In genomic region chr5:177500685-177501522, GRCh38 we compare ENCODE assay signal across 8 cellular contexts. TPM values are rescaled to one million over a fixed set of nuclear protein-coding genes. Genes with fewer than 3 reads are reported as not detected.
DNase-seq lines count a peak whose midpoint lies in the region; ATAC-seq, FAIRE-seq and TF ChIP-seq lines count a peak whose summit lies in the region.

No MANE protein-coding gene starts in this region.

- H3K4me3 ChIP-seq in OCI-LY7 (ENCODE audit: low read depth, low read length, poor library complexity, severe bottlenecking) = peak overlapping the region; percentile 35
- no peak overlapping the region for H3K4me3 ChIP-seq in epithelial cell of esophagus (ENCODE audit: low read length)

- peaks cover 49 to 66% (median 62%) of the 10 kb centered on the region in 3 donors for H3K4me1 Mint-ChIP-seq in naive B cell

- peak overlapping the region; percentile 94 for H3K27ac ChIP-seq in OCI-LY7 (ENCODE audit: low read depth, low read length, poor library complexity, severe bottlenecking)

- intact Hi-C loops in OCI-LY7 (cut with micrococcal nuclease; ENCODE audit: unreplicated experiment) = loop anchor here (10.0 kb wide), 1 partner anchor 614 kb away; the partner anchor contains the start of gene N4BP3

- no peak for FAIRE-seq in HTR-8/SVneo (lab: Jason Lieb, UNC)

- peak overlapping the region in 5 of 6 donors; percentile 29 to 89 (median 38) for H3K27ac Mint-ChIP-seq in naive B cell

- TF ChIP-seq CTCF in OCI-LY7 (conservative IDR thresholded peaks at IDR 0.05; ENCODE audit: low read length) (peak; percentile 98), epithelial cell of esophagus (IDR thresholded peaks at IDR 0.05; ENCODE audit: insufficient read depth, low read depth, low read length, missing control alignments) (peak; percentile 92)

- no peaks in the 10 kb centered on the region for H3K9me3 Mint-ChIP-seq in naive B cell

- no peak overlapping the region for H2AFZ ChIP-seq in OCI-LY7 (ENCODE audit: low read length)

- H3K9me3 ChIP-seq in OCI-LY7 (ENCODE audit: low read length) = no peaks in the 10 kb centered on the region

- POLR2A ChIA-PET in OCI-LY7 (lab: Charles Lee) = interaction anchor here (0.6 to 2.1 kb wide), 2 partner anchors 9 to 38 kb away, joined by 3 to 10 read pairs; partner anchors contain the start of gene DOK3

- DNase-seq in DMS114 treated with DMSO at 0.1 percent for 48 hours (lab: John Stamatoyannopoulos, UW; ENCODE audit: unreplicated experiment) (peak; percentile 77), HTR-8/SVneo (ENCODE audit: insufficient read length, low spot score) (peak; percentile 87), OCI-LY7 (ENCODE audit: low spot score) (peak; percentile 86), activated T-cell treated with anti-CD3 and anti-CD28 coated beads for 24 hours (ENCODE audit: low read depth) (peak; percentile 74), epithelial cell of esophagus (ENCODE audit: low read depth) (peak; percentile 82), naive B cell (peak; percentile 72)
- DNase-seq in stimulated activated CD8-positive, alpha-beta memory T cell treated with anti-CD3 and anti-CD28 coated beads, Interleukin-7, amount 100 ng/mL, for 48 hours (ENCODE audit: extremely low read depth in 1 of 2, low read depth in 1 of 2) = peak; percentile 52 to 73

- no peaks in the 10 kb centered on the region for H3K79me2 ChIP-seq in OCI-LY7 (ENCODE audit: insufficient read depth, low read depth, low read length)

- peaks cover 4 to 8% (median 7%) of the 10 kb centered on the region in 3 donors for H3K27me3 Mint-ChIP-seq in naive B cell

- ATAC-seq in naive B cell (ENCODE audit: low read depth in 2 of 2) = peak; percentile 30 to 31
- no peak for ATAC-seq in GM21526 (IDR thresholded peaks at IDR 0.05; ENCODE audit: low FRiP score, unreplicated experiment)

- CTCF ChIA-PET in OCI-LY7 (lab: Charles Lee; ENCODE audit: unreplicated experiment) = interaction anchor here (0.5 to 2.4 kb wide), 5 partner anchors 8 to 196 kb away, joined by 3 to 6 read pairs (median 4); partner anchors contain the start of gene DOK3

- peaks cover 4 to 7% of the 10 kb centered on the region in 2 donors for H3K36me3 Mint-ChIP-seq in naive B cell

- no peaks in the 10 kb centered on the region for H3K9me2 ChIP-seq in OCI-LY7 (ENCODE audit: insufficient read depth, low read length)

- H4K20me1 ChIP-seq in OCI-LY7 (ENCODE audit: insufficient read depth, low read length) = peaks cover 6% of the 10 kb centered on the region; the same call in 1 of the 2 replicates

- H3K36me3 ChIP-seq in OCI-LY7 (ENCODE audit: insufficient read depth, low read length) = peaks cover 38% of the 10 kb centered on the region

- peak overlapping the region; percentile 71 for H3K4me2 ChIP-seq in OCI-LY7 (ENCODE audit: low read length)

- H3K4me3 Mint-ChIP-seq in naive B cell = peak overlapping the region in 4 of 8 donors; percentile 34 to 81 (median 48)

- no TSS peak for BruUV-seq in OCI-LY7 (replicated peaks; lab: Mats Ljungman, UMichigan)

- H3K4me1 ChIP-seq in OCI-LY7 (ENCODE audit: insufficient read depth, low read length, poor library complexity, severe bottlenecking) = peaks cover 71% of the 10 kb centered on the region

RNA-seq across cellular contexts. Expression of gene PDLIM7, which starts 3.5 kb away (rescaled TPM):
- 38.8 and 41.4 TPM in 2 replicates for total RNA-seq in OCI-LY7 (2014; rRNA removed; shearing (Covaris generic))
- total RNA-seq in OCI-LY7 (2022) = 58.0 and 78.9 TPM in 2 replicates
- polyA plus RNA-seq in naive B cell (ENCODE audit: low read depth in 6 of 6) = 1 to 10 TPM; 1.5 to 6.0 (median 3.9) TPM

RNA-seq across cellular contexts. Expression of gene DOK3, which starts 8.7 kb away (rescaled TPM):
- 186 and 197 TPM in 2 replicates for total RNA-seq in OCI-LY7 (2014; rRNA removed; shearing (Covaris generic))
- total RNA-seq in OCI-LY7 (2022) = 260 and 268 TPM in 2 replicates
- polyA plus RNA-seq in naive B cell (ENCODE audit: low read depth in 6 of 6) = 10 to 100 TPM; 12.7 to 47.7 (median 38.1) TPM

RNA-seq across cellular contexts. Expression of gene DDX41, which starts 15.9 kb away (rescaled TPM):
- total RNA-seq in OCI-LY7 (2014; rRNA removed; shearing (Covaris generic)) = 216 and 224 TPM in 2 replicates
- 145 and 169 TPM in 2 replicates for total RNA-seq in OCI-LY7 (2022)
- 10 to 100 TPM; 25.8 to 72.8 (median 43.0) TPM for polyA plus RNA-seq in naive B cell (ENCODE audit: low read depth in 6 of 6)

RNA-seq across cellular contexts. Expression of gene DBN1, which starts 27.5 kb away (rescaled TPM):
- 11.7 and 17.4 TPM in 2 replicates for total RNA-seq in OCI-LY7 (2014; rRNA removed; shearing (Covaris generic))
- total RNA-seq in OCI-LY7 (2022) = 21.3 and 22.0 TPM in 2 replicates
- 1 to 10 TPM in 1 of 6 donors, under 1 TPM in 3, not detected in 2; 0.31 to 1.9 (median 0.65) TPM for polyA plus RNA-seq in naive B cell (ENCODE audit: low read depth in 6 of 6)

RNA-seq across cellular contexts. Expression of gene FAM193B, which starts 53.5 kb away (rescaled TPM):
- 63.2 and 92.8 TPM in 2 replicates for total RNA-seq in OCI-LY7 (2014; rRNA removed; shearing (Covaris generic))
- total RNA-seq in OCI-LY7 (2022) = 104 and 113 TPM in 2 replicates
- polyA plus RNA-seq in naive B cell (ENCODE audit: low read depth in 6 of 6) = 1 to 10 TPM; 2.9 to 6.8 (median 4.6) TPM
